ENCODE assay signal across 20 cellular contexts in the genomic region with DNA sequence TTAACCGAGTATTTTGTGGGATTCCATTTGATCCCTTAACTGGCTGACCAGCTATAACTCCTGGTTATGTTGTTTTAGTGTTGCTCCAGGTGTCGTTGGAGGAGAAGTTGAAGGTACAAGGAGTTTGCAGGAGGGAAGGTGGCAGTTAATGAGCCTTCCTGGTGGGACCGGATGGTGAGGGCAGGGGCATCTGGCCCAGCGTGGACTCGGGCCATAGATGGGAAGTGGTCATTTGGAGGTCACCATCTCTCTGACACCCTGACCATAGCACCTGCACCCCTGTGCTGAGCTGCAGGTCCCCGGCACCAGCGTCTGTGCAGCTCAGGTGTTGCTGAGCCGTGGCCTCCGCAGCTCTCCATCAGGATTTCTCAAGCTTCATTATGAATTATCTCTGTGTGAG. TPM values are rescaled to one million over a fixed set of nuclear protein-coding genes. Genes with fewer than 3 reads are reported as not detected.
DNase-seq lines count a peak whose midpoint lies in the region; ATAC-seq, FAIRE-seq and TF ChIP-seq lines count a peak whose summit lies in the region.
"Had no signal": no experiment of that assay in that cellular context is flagged by ENCODE, and none has a peak within 500 bp of the region (broad histone marks: within the 10 kb centered on the region; RNA-seq: fewer than 3 reads in every experiment).

No MANE protein-coding gene starts in this region.

- H4K20me1 ChIP-seq in GM12878 (ENCODE audit: control insufficient read depth, insufficient read depth): peaks cover 4% of the 10 kb centered on the region; the same call in 1 of the 2 replicates

- no peak overlapping the region for H3K9ac ChIP-seq in GM12878 (ENCODE audit: control insufficient read depth, insufficient read depth, low read length)

- H3K9me3 ChIP-seq in GM12878 (replicated peaks; ENCODE audit: control insufficient read depth, insufficient read depth, low read length) (peaks cover 6% of the 10 kb centered on the region; the same call in 2 of the 3 replicates), esophagus squamous epithelium (no peaks in the 10 kb centered on the region)
- H3K9me3 ChIP-seq: A549 had no signal

- POLR2A ChIA-PET in GM12878 (lab: Charles Lee): interaction anchor here (1.5 kb wide), 1 partner anchor 56 kb away, joined by 3 read pairs; no protein-coding TSS in a partner anchor

- peaks cover 11% of the 10 kb centered on the region for H3K79me2 ChIP-seq in GM12878 (ENCODE audit: control insufficient read depth, insufficient read depth, low read length)

- H3K27me3 ChIP-seq in GM12878 (replicated peaks in 1 of 2; ENCODE audit: control insufficient read depth in 2 of 2, insufficient read depth in 2 of 2, low read length in 1 of 2): no peaks in the 10 kb centered on the region
- no peaks in the 10 kb centered on the region for H3K27me3 ChIP-seq in esophagus squamous epithelium

- TF ChIP-seq CTCF in GM12878 (IDR thresholded peaks at IDR 0.05 in 2 of 3, conservative IDR thresholded peaks at IDR 0.05 in 1 of 3; ENCODE audit: control insufficient read depth in 2 of 3, extremely low read depth in 1 of 3, insufficient read depth in 1 of 3, low read depth in 3 of 3, low read length in 3 of 3) (no peak), esophagus squamous epithelium (IDR thresholded peaks at IDR 0.05) (no peak)

- 97% methylated on average over 9 of the region's 9 CpGs for WGBS in GM12878 (ENCODE audit: insufficient coverage, insufficient replicate concordance, low lambda C conversion rate, missing lambda C conversion rate)
- WGBS in esophagus squamous epithelium, 2 donors: 80 to 91% methylated on average over 4 to 7 of the region's 9 CpGs

- CTCF ChIA-PET in GM12878 (lab: Yijun Ruan, JAX): interaction anchor here (0.7 to 9.2 kb wide), 10 partner anchors 11 to 234 kb away, joined by 3 to 209 read pairs (median 6); no protein-coding TSS in a partner anchor

- H3K27ac ChIP-seq in GM12878 (ENCODE audit: control insufficient read depth, insufficient read depth): no peak overlapping the region
- H3K27ac ChIP-seq in esophagus squamous epithelium: no peak overlapping the region
- H3K27ac ChIP-seq: 22Rv1, A549, C4-2B had no signal

- H3K4me1 ChIP-seq in GM12878 (ENCODE audit: control insufficient read depth, insufficient read depth, low read length) (peaks cover under 1% of the 10 kb centered on the region; the same call in 1 of the 2 replicates), esophagus squamous epithelium (peaks cover 6 to 36% (median 22%) of the 10 kb centered on the region in 3 donors)

- no peak for FAIRE-seq in GM12878 (lab: Jason Lieb, UNC)
- FAIRE-seq: A549, H54, HepG2 had no signal

- TF ChIP-seq EP300 in GM12878 (IDR thresholded peaks at IDR 0.05; ENCODE audit: borderline replicate concordance in 1 of 2, control insufficient read depth in 1 of 2, low read depth in 2 of 2, low read length in 2 of 2): no peak

- DNase-seq in activated CD8-positive, alpha-beta memory T cell treated with anti-CD3 and anti-CD28 coated beads for 24 hours: peak; percentile 24
- no peak for DNase-seq in activated CD8-positive, alpha-beta memory T cell treated with anti-CD3 and anti-CD28 coated beads, Interleukin-2, amount 50 U/mL, for 48 hours
- no peak for DNase-seq in GM12878 (ENCODE audit: low read depth, low spot score)
- peak; percentile 51 for DNase-seq in posterior vena cava (ENCODE audit: low spot score)
- DNase-seq in NCI-H526 (lab: John Stamatoyannopoulos, UW): no peak
- DNase-seq in esophagus squamous epithelium (lab: John Stamatoyannopoulos, UW): no peak
- DNase-seq in cortex of kidney (lab: John Stamatoyannopoulos, UW): no peak
- DNase-seq: AML-193; CD4-positive, alpha-beta memory T cell; DMS153; DMS79; GDM1; HFFc6 had no signal

- no peak overlapping the region for H3K4me2 ChIP-seq in GM12878 (ENCODE audit: control insufficient read depth, insufficient read depth)
- H3K4me2 ChIP-seq: A549, GM23338 had no signal

- no peak for TF ChIP-seq RAD21 in GM12878 (IDR thresholded peaks at IDR 0.05; ENCODE audit: insufficient read depth, low read depth, low read length)

- no TSS peak for BruUV-seq in GM12878 (replicated peaks; lab: Mats Ljungman, UMichigan)

- in situ Hi-C loops in GM12878 (cut with MboI): loop anchor here (10.0 kb wide), 1 partner anchor 162 kb away; no protein-coding TSS in a partner anchor

- H3K36me3 ChIP-seq in GM12878 (ENCODE audit: control insufficient read depth in 2 of 2, insufficient read depth in 2 of 2, low read length in 1 of 2) (peaks cover 18 to 25% of the 10 kb centered on the region in 2 experiments), esophagus squamous epithelium (peaks cover 7 to 61% (median 27%) of the 10 kb centered on the region in 3 donors)

- no peak for ATAC-seq in GM12878
- ATAC-seq: A549, GM23338, HCT116, HepG2 had no signal

- peak; percentile 15; the same call in 1 of the 2 replicates for TF ChIP-seq POLR2A in GM12878 (IDR thresholded peaks at IDR 0.05; ENCODE audit: low read depth, low read length)
- TF ChIP-seq POLR2A in esophagus squamous epithelium (IDR thresholded peaks at IDR 0.05): no peak

- intact Hi-C loops in GM12878 (cut with micrococcal nuclease; ENCODE audit: unreplicated experiment): loop anchor here (5.0 to 10.0 kb wide), 2 partner anchors 125 to 232 kb away; no protein-coding TSS in a partner anchor
- intact Hi-C loops in posterior vena cava (cut with DNase I): loop anchor here (5.0 to 10.0 kb wide), 4 partner anchors 80 to 232 kb away; partner anchors contain the start of gene RAB17 (in 1 of the 2)
- intact Hi-C loops in esophagus squamous epithelium (cut with DNase I): loop anchor here (10.0 kb wide), 1 partner anchor 162 kb away; no protein-coding TSS in a partner anchor

- SMC1A ChIA-PET in GM12878 (lab: Charles Lee; ENCODE audit: uncharacterized antibody, unreplicated experiment): interaction anchor here (0.7 to 7.6 kb wide), 7 partner anchors 35 to 565 kb away, joined by 3 to 151 read pairs (median 3); no protein-coding TSS in a partner anchor

- no peak overlapping the region for H2AFZ ChIP-seq in GM12878 (ENCODE audit: control insufficient read depth, low read depth, low read length)
- H2AFZ ChIP-seq: GM23338 had no signal

- RAD21 ChIA-PET in GM12878 (lab: Charles Lee; ENCODE audit: unreplicated experiment): interaction anchor here (0.9 to 6.1 kb wide), 5 partner anchors 13 to 234 kb away, joined by 3 to 114 read pairs (median 4); no protein-coding TSS in a partner anchor

- H3K4me3 ChIP-seq in GM12878 (no peak overlapping the region), esophagus squamous epithelium (no peak overlapping the region)
- H3K4me3 ChIP-seq: A549, GM23338 had no signal

TF ChIP-seq in GM12878, 131 proteins besides CTCF, POLR2A, EP300 and RAD21 (continues in another document):
- TF ChIP-seq NR2C2 (IDR thresholded peaks at IDR 0.05; ENCODE audit: borderline replicate concordance, control insufficient read depth, insufficient read length, low read depth): no peak
- no peak for TF ChIP-seq JUND (IDR thresholded peaks at IDR 0.05; ENCODE audit: low read depth, low read length)
- no peak for TF ChIP-seq ATF7 (IDR thresholded peaks at IDR 0.05; ENCODE audit: low read depth)
- TF ChIP-seq NR2F1 (conservative IDR thresholded peaks at IDR 0.05): no peak
- no peak for TF ChIP-seq CBFB (IDR thresholded peaks at IDR 0.05; ENCODE audit: low read depth)
- TF ChIP-seq ATF3 (IDR thresholded peaks at IDR 0.05; ENCODE audit: borderline replicate concordance, extremely low read depth, low read depth, low read length): no peak
- no peak for TF ChIP-seq MEF2B (IDR thresholded peaks at IDR 0.05; ENCODE audit: partially characterized antibody, poor library complexity, severe bottlenecking)
- TF ChIP-seq, protein P1, sequence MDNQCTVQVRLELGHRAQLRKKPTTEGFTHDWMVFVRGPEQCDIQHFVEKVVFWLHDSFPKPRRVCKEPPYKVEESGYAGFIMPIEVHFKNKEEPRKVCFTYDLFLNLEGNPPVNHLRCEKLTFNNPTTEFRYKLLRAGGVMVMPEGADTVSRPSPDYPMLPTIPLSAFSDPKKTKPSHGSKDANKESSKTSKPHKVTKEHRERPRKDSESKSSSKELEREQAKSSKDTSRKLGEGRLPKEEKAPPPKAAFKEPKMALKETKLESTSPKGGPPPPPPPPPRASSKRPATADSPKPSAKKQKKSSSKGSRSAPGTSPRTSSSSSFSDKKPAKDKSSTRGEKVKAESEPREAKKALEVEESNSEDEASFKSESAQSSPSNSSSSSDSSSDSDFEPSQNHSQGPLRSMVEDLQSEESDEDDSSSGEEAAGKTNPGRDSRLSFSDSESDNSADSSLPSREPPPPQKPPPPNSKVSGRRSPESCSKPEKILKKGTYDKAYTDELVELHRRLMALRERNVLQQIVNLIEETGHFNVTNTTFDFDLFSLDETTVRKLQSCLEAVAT (IDR thresholded peaks at IDR 0.05): no peak

RNA-seq across cellular contexts. Expression of gene RBM44, which starts 51.4 kb away (rescaled TPM):
- total RNA-seq in GM12878 (2013; cell fraction: nucleolus; rRNA removed): 8.0 and 9.1 TPM in 2 replicates
- total RNA-seq in GM12878 (2014; rRNA removed): 0.62 and 0.98 TPM in 2 replicates
- total RNA-seq in GM12878 (2014; rRNA removed; fragmentation: Illumina TruSeq; extraction: Trizol): 1.1 and 1.5 TPM in 2 replicates
- total RNA-seq in GM12878 (2021): 0.56 and 0.98 TPM in 2 replicates
- 6.7 TPM for polyA plus RNA-seq in GM12878 (2011; ENCODE audit: low read depth)
- polyA plus RNA-seq in GM12878 (2011; rRNA removed): 1.1 and 2.1 TPM in 2 replicates
- 0.16 and 0.18 TPM in 2 replicates for polyA plus RNA-seq in GM12878 (2011; cell fraction: cytosol; rRNA removed)
- polyA plus RNA-seq in GM12878 (2011; cell fraction: nucleus; rRNA removed): 1.8 and 2.4 TPM in 2 replicates
- 0.68 and 0.87 TPM in 2 replicates for polyA plus RNA-seq in GM12878 (2012)
- 0.87 and 1.3 TPM in 2 replicates for polyA plus RNA-seq in GM12878 (2014; fragmentation: Illumina TruSeq; extraction: Trizol)
- under 1 TPM; 0.14 to 0.20 TPM for polyA plus RNA-seq in GM12878 (2014; fragmentation: Nextera tagmentation; extraction: Ambion mirVana)
- polyA plus RNA-seq in GM12878 (2014; rRNA removed): 0.55 and 1.4 TPM in 2 replicates
- under 1 TPM in 1 of 2 experiments, not detected in 1; 0.24 TPM for polyA plus RNA-seq in GM12878 (2016; fragmentation: Nextera tagmentation; extraction: Ambion mirVana)
- 0.93 and 1.5 TPM in 2 replicates for polyA minus RNA-seq in GM12878 (2011; rRNA and poly(A)+ RNA removed)
- polyA minus RNA-seq in GM12878 (2011; cell fraction: cytosol; rRNA and poly(A)+ RNA removed): 0.27 and 2.0 TPM in 2 replicates
- polyA minus RNA-seq in GM12878 (2011; cell fraction: nucleus; rRNA and poly(A)+ RNA removed): 1.5 and 3.1 TPM in 2 replicates
- total RNA-seq in posterior vena cava: 1 to 10 TPM in 1 of 2 donors, under 1 TPM in 1; 0.60 to 1.6 TPM
- total RNA-seq in esophagus squamous epithelium: 1 to 10 TPM in 1 of 4 donors, under 1 TPM in 3; 0.08 to 1.5 (median 0.20) TPM

Comparison
In these comparisons a context has a peak if more than half of its experiments do, and no peak if none do; other contexts are left out.
1. DNase-seq: peak in activated CD8-positive, alpha-beta memory T cell treated with anti-CD3 and anti-CD28 coated beads for 24 hours (single experiment) and posterior vena cava (single experiment); none in activated CD8-positive, alpha-beta memory T cell treated with anti-CD3 and anti-CD28 coated beads, Interleukin-2, amount 50 U/mL, for 48 hours (single experiment), GM12878 (single experiment), NCI-H526 (0 of 2), esophagus squamous epithelium (single experiment) and cortex of kidney (single experiment).